In the genomic region with DNA sequence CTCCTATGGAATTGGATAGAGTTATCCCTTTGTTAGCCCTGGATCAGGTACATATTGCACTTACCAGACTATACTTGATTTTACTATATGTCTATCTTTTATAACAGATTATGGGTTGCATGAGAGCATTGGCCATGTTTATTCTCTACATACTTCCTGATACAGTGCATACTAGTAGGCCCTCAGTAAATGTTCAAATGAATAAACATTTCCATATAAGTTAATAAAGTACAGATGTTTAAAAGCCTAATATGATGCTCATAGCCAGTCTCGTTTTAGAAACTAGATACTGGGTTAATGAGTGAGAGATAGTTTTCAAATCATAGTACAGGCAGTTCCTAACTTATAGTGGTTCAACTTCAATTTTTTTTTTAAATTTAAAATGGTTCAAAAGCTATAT, we compare ENCODE assay signal across 26 cellular contexts. TPM values are rescaled to one million over a fixed set of nuclear protein-coding genes. Genes with fewer than 3 reads are reported as not detected.
"Had no signal": no experiment of that assay in that cellular context is flagged by ENCODE, and none has a peak within 500 bp of the region (broad histone marks: within the 10 kb centered on the region; RNA-seq: fewer than 3 reads in every experiment).

No MANE protein-coding gene starts in this region.

- H3K4me3 Mint-ChIP-seq: mesothelial cell of epicardium; naive thymus-derived CD4-positive, alpha-beta T cell; nephron progenitor cell had no signal

- H3K4me1 ChIP-seq: colonic mucosa, gastrocnemius medialis, psoas muscle had no signal

- H3K9me3 Mint-ChIP-seq: mesothelial cell of epicardium; naive thymus-derived CD4-positive, alpha-beta T cell; nephron progenitor cell had no signal

- H3K27me3 ChIP-seq: colonic mucosa, gastrocnemius medialis, heart right ventricle, stomach, transverse colon had no signal

- H3K27ac Mint-ChIP-seq: mesothelial cell of epicardium, nephron progenitor cell had no signal

- DNase-seq: colonic mucosa; dermis blood vessel endothelial cell; gastrocnemius medialis; heart right ventricle; islet precursor cell; mammary epithelial cell; naive thymus-derived CD4-positive, alpha-beta T cell; nephron progenitor cell; psoas muscle; stimulated activated CD4-positive, alpha-beta T cell treated with anti-CD3 and anti-CD28 coated beads, Interleukin-12 subunit alpha, Interleukin-12 subunit beta, amount 100 ng/mL, for 4 hours; stimulated activated naive CD4-positive, alpha-beta T cell; stomach; substantia nigra; transverse colon had no signal

- ATAC-seq: gastrocnemius medialis; heart right ventricle; left lobe of liver; naive thymus-derived CD4-positive, alpha-beta T cell; psoas muscle; sciatic nerve had no signal

- H3K4me1 Mint-ChIP-seq: mesothelial cell of epicardium, nephron progenitor cell had no signal

- H3K27me3 Mint-ChIP-seq: naive thymus-derived CD4-positive, alpha-beta T cell had no signal

- H3K4me3 ChIP-seq: colonic mucosa, gastrocnemius medialis, heart right ventricle, psoas muscle, skin epidermis, stomach, thoracic aorta, transverse colon had no signal

- H3K9me3 ChIP-seq: colonic mucosa, gastrocnemius medialis, heart right ventricle, psoas muscle, stomach, thoracic aorta, transverse colon had no signal

- H3K27ac ChIP-seq: colonic mucosa, gastrocnemius medialis, heart right ventricle, psoas muscle, skin epidermis, stomach, thoracic aorta had no signal

RNA-seq across cellular contexts. Expression of a gene that starts 39.5 kb away (rescaled TPM):
- total RNA-seq: cerebellum; colonic mucosa; dermis blood vessel endothelial cell; epithelial cell of proximal tubule; fibroblast of lung; fibroblast of villous mesenchyme; gastrocnemius medialis; heart right ventricle; left lobe of liver; lower leg skin; mammary epithelial cell; mesothelial cell of epicardium; naive thymus-derived CD4-positive, alpha-beta T cell; omental fat pad; psoas muscle; sciatic nerve; stomach; thoracic aorta; transverse colon; ureter had no signal
- polyA plus RNA-seq: fibroblast of lung; heart right ventricle; mammary epithelial cell; naive thymus-derived CD4-positive, alpha-beta T cell; psoas muscle; stomach had no signal
